ENCODE assay signal across 8 cellular contexts in genomic region chr13:72565893-72566292, GRCh38.
DNase-seq lines count a peak whose midpoint lies in the region; ATAC-seq and TF ChIP-seq lines count a peak whose summit lies in the region.

No MANE protein-coding gene starts in this region.

- WGBS in lower leg skin, 2 donors: 12% methylated on average over 1 of the region's 1 CpG

- H3K36me3 ChIP-seq in cardiac muscle cell: no peaks in the 10 kb centered on the region
- H3K36me3 ChIP-seq in effector memory CD4-positive, alpha-beta T cell (ENCODE audit: control insufficient read depth, insufficient read depth, low read length): no peaks in the 10 kb centered on the region

- no peaks in the 10 kb centered on the region for H3K4me1 ChIP-seq in cardiac muscle cell (ENCODE audit: low read depth)
- no peaks in the 10 kb centered on the region for H3K4me1 ChIP-seq in effector memory CD4-positive, alpha-beta T cell (ENCODE audit: control insufficient read depth, insufficient read depth, low read length, poor library complexity, severe bottlenecking)

- H3K9me3 ChIP-seq in cardiac muscle cell (ENCODE audit: low read depth): no peaks in the 10 kb centered on the region
- no peaks in the 10 kb centered on the region for H3K9me3 ChIP-seq in effector memory CD4-positive, alpha-beta T cell (ENCODE audit: control insufficient read depth, low read length)

- H3K4me3 ChIP-seq in cardiac muscle cell (no peak overlapping the region), astrocyte of the spinal cord (ENCODE audit: low read depth, low read length) (no peak overlapping the region), lower leg skin (ENCODE audit: low read depth, poor library complexity, severe bottlenecking) (no peak overlapping the region)
- no peak overlapping the region for H3K4me3 ChIP-seq in effector memory CD4-positive, alpha-beta T cell (ENCODE audit: insufficient read depth, low read depth, low read length, poor library complexity, severe bottlenecking)

- TF ChIP-seq CTCF in cardiac muscle cell (IDR thresholded peaks at IDR 0.05; ENCODE audit: low read depth, low read length) (peak; percentile 60), astrocyte of the spinal cord (IDR thresholded peaks at IDR 0.05; ENCODE audit: low read depth, low read length) (peak; percentile 59), lower leg skin (IDR thresholded peaks at IDR 0.05) (no peak)

- no peaks in the 10 kb centered on the region for H3K27me3 ChIP-seq in cardiac muscle cell
- H3K27me3 ChIP-seq in effector memory CD4-positive, alpha-beta T cell (replicated peaks; ENCODE audit: control insufficient read depth, insufficient read depth, low read length, poor library complexity, severe bottlenecking): no peaks in the 10 kb centered on the region

- TF ChIP-seq POLR2A in lower leg skin (IDR thresholded peaks at IDR 0.05) (no peak), GM18505 (IDR thresholded peaks at IDR 0.05; ENCODE audit: borderline replicate concordance, extremely low read depth, insufficient read depth, insufficient read length) (no peak)

- peak; percentile 39 to 68 for DNase-seq in cardiac muscle cell (ENCODE audit: low read depth in 1 of 2, low spot score in 1 of 2)
- DNase-seq in Right ventricle myocardium superior: no peak
- peak; percentile 56 for DNase-seq in NCI-H1694 treated with DMSO at 0.1 percent for 48 hours (lab: John Stamatoyannopoulos, UW)
- DNase-seq in astrocyte of the spinal cord (ENCODE audit: low read depth, low spot score): peak; percentile 49
- peak; percentile 4 to 23 for DNase-seq in lung microvascular endothelial cell (ENCODE audit: low read depth in 2 of 2)
- no peak for DNase-seq in lower leg skin (ENCODE audit: low spot score in 2 of 2)
- DNase-seq in effector memory CD4-positive, alpha-beta T cell: no peak

- in situ Hi-C loops in astrocyte of the spinal cord (cut with HindIII; ENCODE audit: low sequenced_read_pairs): no loop called here

- intact Hi-C loops in Right ventricle myocardium superior (cut with DNase I) (no loop called here), lower leg skin (cut with DNase I; ENCODE audit: low total_unique reads) (no loop called here)

- ATAC-seq in Right ventricle myocardium superior (ENCODE audit: poor library complexity): no peak
- ATAC-seq in GM18505 (IDR thresholded peaks at IDR 0.05; ENCODE audit: unreplicated experiment): no peak

- H3K27ac ChIP-seq in cardiac muscle cell: no peak overlapping the region
- no peak overlapping the region for H3K27ac ChIP-seq in effector memory CD4-positive, alpha-beta T cell (ENCODE audit: insufficient read depth, low read length, poor library complexity, severe bottlenecking)

Comparison
In these comparisons a context has a peak if more than half of its experiments do, and no peak if none do; other contexts are left out.
1. DNase-seq: peak in cardiac muscle cell (2 of 2), NCI-H1694 treated with DMSO at 0.1 percent for 48 hours (single experiment), astrocyte of the spinal cord (single experiment) and lung microvascular endothelial cell (2 of 2); none in Right ventricle myocardium superior (single experiment), lower leg skin (0 of 2) and effector memory CD4-positive, alpha-beta T cell (0 of 3).
2. CTCF ChIP-seq: peak in cardiac muscle cell (single experiment) and astrocyte of the spinal cord (single experiment); none in lower leg skin (0 of 3).